13 cellular contexts compared by ENCODE assay signal in genomic region chr2:187546762-187547333, GRCh38. TPM values are rescaled to one million over a fixed set of nuclear protein-coding genes. Genes with fewer than 3 reads are reported as not detected.
DNase-seq lines count a peak whose midpoint lies in the region; ATAC-seq and TF ChIP-seq lines count a peak whose summit lies in the region.
"Had no signal": no experiment of that assay in that cellular context is flagged by ENCODE, and none has a peak within 500 bp of the region (broad histone marks: within the 10 kb centered on the region; RNA-seq: fewer than 3 reads in every experiment).

No MANE protein-coding gene starts in this region.

- H3K27me3 Mint-ChIP-seq in chondrocyte (ENCODE audit: low read depth), result no peaks in the 10 kb centered on the region
- H3K27me3 Mint-ChIP-seq: stimulated activated naive B cell treated with anti-CD40 and anti-IgM and Interleukin-4, amounts not matched to agents 10 μg/mL and 1 μg/mL and 100 μg/mL, for 72 hours had no signal

- no peak overlapping the region for H3K4me3 ChIP-seq in SK-N-SH (ENCODE audit: low read depth in 2 of 2, low read length in 1 of 2)
- no peak overlapping the region for H3K4me3 ChIP-seq in muscle layer of duodenum (ENCODE audit: low read depth in 1 of 2, low read length in 2 of 2)
- H3K4me3 ChIP-seq in uterus, result no peak overlapping the region

- H4K20me1 ChIP-seq in SK-N-SH (ENCODE audit: insufficient read depth), result no peaks in the 10 kb centered on the region

- peak overlapping the region; percentile 32 for H3K4me2 ChIP-seq in SK-N-SH

- intact Hi-C loops in uterus (cut with DNase I; ENCODE audit: low total_unique reads), result no loop called here

- CTCF ChIA-PET in SK-N-SH (lab: Yijun Ruan, JAX), result interaction anchor here (0.7 to 1.6 kb wide), 2 partner anchors 20 to 47 kb away, joined by 3 to 7 read pairs; no protein-coding TSS in a partner anchor

- H3K4me1 ChIP-seq in SK-N-SH (ENCODE audit: control insufficient read depth in 1 of 2, insufficient read depth in 2 of 2, low read depth in 1 of 2, low read length in 1 of 2) (peaks cover 0 to 41% of the 10 kb centered on the region in 2 experiments; a peak in 2 of 4 replicates), muscle layer of duodenum (ENCODE audit: control insufficient read depth in 1 of 2, insufficient read depth in 2 of 2, low read length in 2 of 2) (peaks cover 0 to 11% of the 10 kb centered on the region in 2 donors), uterus (no peaks in the 10 kb centered on the region)

- peak overlapping the region; percentile 86 for H3K27ac Mint-ChIP-seq in chondrocyte (ENCODE audit: unreplicated experiment)
- H3K27ac Mint-ChIP-seq: activated T-cell treated with anti-CD3 and anti-CD28 coated beads, Interleukin-2, amount 50 U/mL, for 72 hours; immature natural killer cell; stimulated activated naive B cell treated with anti-CD40 and anti-IgM and Interleukin-4, amounts not matched to agents 10 μg/mL and 1 μg/mL and 100 μg/mL, for 72 hours had no signal

- H3F3A ChIP-seq in SK-N-SH (replicated peaks; ENCODE audit: insufficient read depth), result peaks cover 19% of the 10 kb centered on the region

- no peak for ATAC-seq in SK-N-SH treated with all-trans-retinoic acid at 6 μM for 48 hours
- ATAC-seq: activated T-cell treated with anti-CD3 and anti-CD28 coated beads, Interleukin-2, amount 50 U/mL, for 72 hours had no signal

- TF ChIP-seq CTCF in SK-N-SH (IDR thresholded peaks at IDR 0.05), result no peak
- no peak for TF ChIP-seq CTCF in chondrocyte (IDR thresholded peaks at IDR 0.05)
- no peak for TF ChIP-seq CTCF in uterus (IDR thresholded peaks at IDR 0.05)

- H3K4me3 Mint-ChIP-seq in chondrocyte (ENCODE audit: unreplicated experiment), result no peak overlapping the region
- H3K4me3 Mint-ChIP-seq: activated T-cell treated with anti-CD3 and anti-CD28 coated beads, Interleukin-2, amount 50 U/mL, for 72 hours; immature natural killer cell; stimulated activated naive B cell treated with anti-CD40 and anti-IgM and Interleukin-4, amounts not matched to agents 10 μg/mL and 1 μg/mL and 100 μg/mL, for 72 hours had no signal

- H3K9ac ChIP-seq in SK-N-SH, result peak overlapping the region; percentile 32; the same call in 1 of the 2 replicates

- H3K36me3 Mint-ChIP-seq in chondrocyte (ENCODE audit: low read depth), result peaks cover 7% of the 10 kb centered on the region
- H3K36me3 Mint-ChIP-seq: immature natural killer cell; stimulated activated naive B cell treated with anti-CD40 and anti-IgM and Interleukin-4, amounts not matched to agents 10 μg/mL and 1 μg/mL and 100 μg/mL, for 72 hours had no signal

- H3K27me3 ChIP-seq in SK-N-SH (ENCODE audit: insufficient read depth) (no peaks in the 10 kb centered on the region), muscle layer of duodenum (ENCODE audit: low read depth, low read length) (no peaks in the 10 kb centered on the region), uterus (no peaks in the 10 kb centered on the region)

- no peak for TF ChIP-seq POLR2A in uterus (IDR thresholded peaks at IDR 0.05)

- no peak for TF ChIP-seq RAD21 in SK-N-SH (IDR thresholded peaks at IDR 0.05; ENCODE audit: low read length)

- DNase-seq in SK-N-SH, result no peak
- no peak for DNase-seq in chondrocyte (ENCODE audit: low spot score)
- no peak for DNase-seq in uterus
- no peak for DNase-seq in 8988T
- no peak for DNase-seq in hypothalamus (lab: John Stamatoyannopoulos, UW)
- no peak for DNase-seq in amygdala (lab: John Stamatoyannopoulos, UW)
- DNase-seq: activated CD4-positive, alpha-beta T cell treated with anti-CD3 and anti-CD28 coated beads for 48 hours; activated T-cell treated with anti-CD3 and anti-CD28 coated beads, Interleukin-2, amount 50 U/mL, for 72 hours; immature natural killer cell; stimulated activated CD4-positive, alpha-beta T cell treated with anti-CD3 and anti-CD28 coated beads, Interleukin-4, amount 100 ng/mL, for 4 hours; stimulated activated naive B cell treated with anti-CD40 and anti-IgM and Interleukin-4, amounts not matched to agents 10 μg/mL and 1 μg/mL and 100 μg/mL, for 72 hours had no signal

- WGBS in SK-N-SH (ENCODE audit: low lambda C conversion rate), result 93% methylated on average over 1 of the region's 1 CpG

- no peak for TF ChIP-seq EP300 in SK-N-SH (IDR thresholded peaks at IDR 0.05; ENCODE audit: borderline replicate concordance in 1 of 2, low read depth in 1 of 2, low read length in 1 of 2)

- H3K27ac ChIP-seq in SK-N-SH (ENCODE audit: low read depth in 2 of 2, low read length in 1 of 2) (peak overlapping the region; percentile 16 to 85; a peak in 3 of 4 replicates), muscle layer of duodenum (ENCODE audit: low read length) (peak overlapping the region; percentile 10), uterus (peak overlapping the region; percentile 63 to 73)

- H3K9me3 ChIP-seq in SK-N-SH, result no peaks in the 10 kb centered on the region; the same call in 1 of the 2 replicates
- H3K9me3 ChIP-seq in muscle layer of duodenum (ENCODE audit: control insufficient read depth in 1 of 2, low read length in 2 of 2), result no peaks in the 10 kb centered on the region
- H3K9me3 ChIP-seq in uterus, result no peaks in the 10 kb centered on the region

- no peak overlapping the region; the same call in 1 of the 2 replicates for H2AFZ ChIP-seq in SK-N-SH (ENCODE audit: low read depth)

- H3K4me1 Mint-ChIP-seq in chondrocyte (ENCODE audit: low read depth), result peaks cover 89% of the 10 kb centered on the region
- H3K4me1 Mint-ChIP-seq: immature natural killer cell; stimulated activated naive B cell treated with anti-CD40 and anti-IgM and Interleukin-4, amounts not matched to agents 10 μg/mL and 1 μg/mL and 100 μg/mL, for 72 hours had no signal

- H3K36me3 ChIP-seq in SK-N-SH (replicated peaks in 1 of 2; ENCODE audit: control insufficient read depth in 1 of 2, insufficient read depth in 2 of 2, low read length in 1 of 2) (no peaks in the 10 kb centered on the region), muscle layer of duodenum (ENCODE audit: control insufficient read depth in 1 of 2, insufficient read depth in 2 of 2, low read length in 2 of 2) (peaks cover 0 to 4% of the 10 kb centered on the region in 2 donors), uterus (no peaks in the 10 kb centered on the region)

- no peaks in the 10 kb centered on the region for H3K9me2 ChIP-seq in SK-N-SH

- no peaks in the 10 kb centered on the region for H3K9me3 Mint-ChIP-seq in chondrocyte (ENCODE audit: low read depth)
- H3K9me3 Mint-ChIP-seq: activated T-cell treated with anti-CD3 and anti-CD28 coated beads, Interleukin-2, amount 50 U/mL, for 72 hours; stimulated activated naive B cell treated with anti-CD40 and anti-IgM and Interleukin-4, amounts not matched to agents 10 μg/mL and 1 μg/mL and 100 μg/mL, for 72 hours had no signal

- H3K79me2 ChIP-seq in SK-N-SH (ENCODE audit: insufficient read depth), result 0 out of 2 replicates have a peak, but pooled peaks cover 6% of the 10 kb centered on the region

- POLR2A ChIA-PET in SK-N-SH (lab: Yijun Ruan, JAX), result no interaction called here

TF ChIP-seq in SK-N-SH, 30 proteins besides CTCF, POLR2A, EP300 and RAD21 (continues in another document):
- no peak for TF ChIP-seq TCF12 (IDR thresholded peaks at IDR 0.05)
- no peak for TF ChIP-seq IRF3 (IDR thresholded peaks at IDR 0.05; ENCODE audit: low read depth, low read length)
- TF ChIP-seq MEF2A (IDR thresholded peaks at IDR 0.05; ENCODE audit: borderline replicate concordance, low read depth), result no peak
- no peak for TF ChIP-seq SMC3 (IDR thresholded peaks at IDR 0.05; ENCODE audit: low read depth, low read length)
- TF ChIP-seq, protein P1, sequence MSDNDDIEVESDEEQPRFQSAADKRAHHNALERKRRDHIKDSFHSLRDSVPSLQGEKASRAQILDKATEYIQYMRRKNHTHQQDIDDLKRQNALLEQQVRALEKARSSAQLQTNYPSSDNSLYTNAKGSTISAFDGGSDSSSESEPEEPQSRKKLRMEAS (IDR thresholded peaks at IDR 0.05; ENCODE audit: low read depth), result no peak

TF ChIP-seq in SK-N-SH treated with all-trans-retinoic acid at 6 μM for 48 hours, 23 proteins besides CTCF, POLR2A, EP300 and RAD21:
- TF ChIP-seq OSR1 (CRISPR knock-in tag; IDR thresholded peaks at IDR 0.05) (no peak), ZFP30 (CRISPR knock-in tag; IDR thresholded peaks at IDR 0.05) (no peak)

RNA-seq across cellular contexts. Expression of gene TFPI, which starts 7.4 kb away (rescaled TPM):
- polyA plus RNA-seq in SK-N-SH (2012; rRNA removed), result 2.1 and 2.3 TPM in 2 replicates
- 3.5 and 4.0 TPM in 2 replicates for polyA plus RNA-seq in SK-N-SH (2012; cell fraction: cytosol; rRNA removed)
- 0.62 and 1.8 TPM in 2 replicates for polyA plus RNA-seq in SK-N-SH (2012; cell fraction: nucleus; rRNA removed)
- 116 to 173 TPM (median 161 TPM) in 3 replicates for total RNA-seq in chondrocyte
- total RNA-seq in uterus, result 100 to 1,000 TPM in 1 of 4 donors, 10 to 100 TPM in 3; 88.5 to 135 (median 99.2) TPM

Comparison
In these comparisons a context has a peak if more than half of its experiments do, and no peak if none do; other contexts are left out.
1. H3K27ac ChIP-seq: peak in every context shown above with its lines; median percentile 68 in uterus; 50 in SK-N-SH; 10 in muscle layer of duodenum.